In the genomic region with DNA sequence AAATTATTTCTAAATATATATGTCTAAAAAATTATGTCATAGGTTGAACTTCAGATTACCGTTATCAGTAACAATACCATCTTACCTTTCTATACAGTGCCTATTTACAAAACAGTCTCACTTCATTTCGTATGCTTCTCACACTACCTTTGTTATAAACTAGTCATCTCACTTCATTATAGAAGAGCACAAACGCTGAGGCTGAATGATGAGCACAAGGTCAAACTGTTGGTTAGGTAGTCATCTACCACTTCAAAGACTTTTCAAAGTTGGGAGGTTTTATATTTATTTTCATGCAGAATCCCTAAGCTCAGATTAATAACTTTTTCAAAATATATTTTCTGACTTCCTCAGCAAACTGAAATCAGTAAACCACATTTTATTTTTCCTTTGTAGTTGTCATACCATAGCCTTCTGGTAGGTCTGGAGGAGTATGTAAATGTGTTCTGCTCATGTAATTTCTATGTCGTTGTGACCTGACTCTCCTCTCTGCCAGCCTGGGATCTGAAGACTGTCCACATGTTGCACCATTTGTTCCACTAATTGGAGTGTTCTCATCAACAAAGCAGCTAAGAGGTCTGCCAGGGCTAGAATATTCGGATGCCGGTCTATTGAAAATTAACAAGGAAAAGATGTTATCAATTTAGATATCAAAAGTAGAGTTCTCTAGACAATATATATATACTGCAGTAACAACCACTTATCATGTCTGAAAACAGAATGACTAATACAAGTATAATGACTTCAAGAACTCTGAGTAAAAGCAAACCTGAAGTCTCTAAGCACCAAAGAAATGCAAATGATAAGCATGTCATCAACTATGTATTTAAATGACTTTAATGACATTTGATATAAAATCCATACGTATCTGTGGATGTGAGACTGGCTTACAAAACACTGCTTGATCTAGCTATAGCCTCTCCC, we compare ENCODE assay signal across 15 cellular contexts.
DNase-seq lines count a peak whose midpoint lies in the region; ATAC-seq and TF ChIP-seq lines count a peak whose summit lies in the region.
"Had no signal": no experiment of that assay in that cellular context is flagged by ENCODE, and none has a peak within 500 bp of the region (broad histone marks: within the 10 kb centered on the region; RNA-seq: fewer than 3 reads in every experiment).

No MANE protein-coding gene starts in this region.

- 0 out of 2 replicates have a peak overlapping the region, but pooled peaks have one; percentile 1 for H3K9ac ChIP-seq in GM23248

- peaks cover 50 to 73% of the 10 kb centered on the region in 2 donors for H3K36me3 Mint-ChIP-seq in CD14-positive monocyte
- peaks cover 27% of the 10 kb centered on the region for H3K36me3 Mint-ChIP-seq in activated CD4-positive, alpha-beta memory T cell treated with anti-CD3 and anti-CD28 coated beads, Interleukin-2, amount 10 ng/mL, durations not matched to agents 7 days and 5 days (ENCODE audit: low read depth)

- no peaks in the 10 kb centered on the region for H3K9me3 Mint-ChIP-seq in CD14-positive monocyte
- H3K9me3 Mint-ChIP-seq in activated CD4-positive, alpha-beta memory T cell treated with anti-CD3 and anti-CD28 coated beads, Interleukin-2, amount 10 ng/mL, durations not matched to agents 7 days and 5 days, result no peaks in the 10 kb centered on the region
- H3K9me3 Mint-ChIP-seq: IgD-negative memory B cell had no signal

- POLR2A ChIA-PET in activated CD4-positive, alpha-beta memory T cell treated with anti-CD3 and anti-CD28 coated beads, Interleukin-2, amount 10 ng/mL, durations not matched to agents 7 days and 5 days (lab: Charles Lee), result interaction anchor here (0.7 kb wide), 2 partner anchors 8 to 74 kb away, joined by 3 read pairs; a partner anchor contains a TSS

- TF ChIP-seq CTCF in CD14-positive monocyte (IDR thresholded peaks at IDR 0.05) (no peak), fibroblast of pulmonary artery (IDR thresholded peaks at IDR 0.05; ENCODE audit: low read length, missing control alignments) (no peak), dorsolateral prefrontal cortex (IDR thresholded peaks at IDR 0.05 in 54 of 56, conservative IDR thresholded peaks at IDR 0.05 in 2 of 56; ENCODE audit: low read depth in 1 of 56, partially characterized antibody in 56 of 56) (no peak)

- DNase-seq in CD14-positive monocyte (ENCODE audit: low spot score) (no peak), GM23248 (peak; percentile 31), fibroblast of pulmonary artery (ENCODE audit: low read depth) (peak; percentile 18), dorsolateral prefrontal cortex (no peak)
- DNase-seq in activated CD4-positive, alpha-beta memory T cell treated with anti-CD3 and anti-CD28 coated beads, Interleukin-2, amount 10 ng/mL, durations not matched to agents 7 days and 5 days, result no peak
- DNase-seq: Calu3, HCEC 1CT, NCI-H2081 treated with DMSO at 0.1 percent for 48 hours, retina had no signal

- H3K4me3 Mint-ChIP-seq in CD14-positive monocyte, result no peak overlapping the region
- no peak overlapping the region for H3K4me3 Mint-ChIP-seq in activated CD4-positive, alpha-beta memory T cell treated with anti-CD3 and anti-CD28 coated beads, Interleukin-2, amount 10 ng/mL, durations not matched to agents 7 days and 5 days
- H3K4me3 Mint-ChIP-seq: IgD-negative memory B cell had no signal

- no peaks in the 10 kb centered on the region for H3K9me2 ChIP-seq in GM23248 (ENCODE audit: insufficient read depth)

- peaks cover 1% of the 10 kb centered on the region for H3K4me1 Mint-ChIP-seq in CD14-positive monocyte
- peaks cover 12% of the 10 kb centered on the region for H3K4me1 Mint-ChIP-seq in activated CD4-positive, alpha-beta memory T cell treated with anti-CD3 and anti-CD28 coated beads, Interleukin-2, amount 10 ng/mL, durations not matched to agents 7 days and 5 days

- H3K9me3 ChIP-seq in GM23248 (ENCODE audit: low read depth), result no peaks in the 10 kb centered on the region
- H3K9me3 ChIP-seq: thoracic aorta had no signal

- H3K27ac Mint-ChIP-seq in CD14-positive monocyte, result peak overlapping the region in 4 of 7 donors; percentile 1 to 15 (median 13)
- H3K27ac Mint-ChIP-seq in activated CD4-positive, alpha-beta memory T cell treated with anti-CD3 and anti-CD28 coated beads, Interleukin-2, amount 10 ng/mL, durations not matched to agents 7 days and 5 days, result peak overlapping the region; percentile 36

- H3K79me2 ChIP-seq in GM23248 (ENCODE audit: insufficient read depth), result peaks cover 98% of the 10 kb centered on the region

- H3K27me3 Mint-ChIP-seq in CD14-positive monocyte (ENCODE audit: low read depth in 3 of 3), result no peaks in the 10 kb centered on the region
- no peaks in the 10 kb centered on the region for H3K27me3 Mint-ChIP-seq in activated CD4-positive, alpha-beta memory T cell treated with anti-CD3 and anti-CD28 coated beads, Interleukin-2, amount 10 ng/mL, durations not matched to agents 7 days and 5 days
- H3K27me3 Mint-ChIP-seq: IgD-negative memory B cell had no signal

- H2AFZ ChIP-seq in GM23248, result no peak overlapping the region

- CTCF ChIA-PET in activated CD4-positive, alpha-beta memory T cell treated with anti-CD3 and anti-CD28 coated beads, Interleukin-2, amount 10 ng/mL, durations not matched to agents 7 days and 5 days (lab: Charles Lee), result interaction anchor here (0.6 to 0.7 kb wide), 2 partner anchors 32 to 50 kb away, joined by 4 to 6 read pairs; no protein-coding TSS in a partner anchor

- intact Hi-C loops in CD14-positive monocyte (cut with micrococcal nuclease) (no loop called here), dorsolateral prefrontal cortex (cut with DNase I) (no loop called here)

- H3K27me3 ChIP-seq in GM23248 (replicated peaks; ENCODE audit: insufficient read depth) (no peaks in the 10 kb centered on the region), dorsolateral prefrontal cortex (no peaks in the 10 kb centered on the region)

- in situ Hi-C loops in GM23248 (cut with MboI), result no loop called here

- H3K4me1 ChIP-seq in GM23248 (ENCODE audit: insufficient read depth), result peaks cover 15% of the 10 kb centered on the region

- peaks cover 82% of the 10 kb centered on the region for H3F3A ChIP-seq in GM23248 (ENCODE audit: insufficient read depth)

- H3K4me2 ChIP-seq in GM23248 (ENCODE audit: unreplicated experiment), result no peak overlapping the region

- no peak overlapping the region for H3K4me3 ChIP-seq in GM23248
- H3K4me3 ChIP-seq in fibroblast of pulmonary artery (replicated peaks; ENCODE audit: low read depth, low read length), result no peak overlapping the region
- H3K4me3 ChIP-seq in dorsolateral prefrontal cortex, result no peak overlapping the region
- H3K4me3 ChIP-seq: thoracic aorta had no signal

- peaks cover 86% of the 10 kb centered on the region for H3K36me3 ChIP-seq in GM23248 (ENCODE audit: low read depth)

- no peaks in the 10 kb centered on the region for H4K20me1 ChIP-seq in GM23248 (ENCODE audit: insufficient read depth)

- peak overlapping the region; percentile 49 for H3K27ac ChIP-seq in GM23248
- no peak overlapping the region for H3K27ac ChIP-seq in dorsolateral prefrontal cortex
- H3K27ac ChIP-seq: epithelial cell of prostate, thoracic aorta had no signal

- WGBS in GM23248 (ENCODE audit: low coverage in 1 of 2, low lambda C conversion rate in 2 of 2, missing lambda C conversion rate in 2 of 2), 2 experiments, result 52 to 54% methylated on average over 7 of the region's 7 CpGs

- no peak for ATAC-seq in HG03280 (IDR thresholded peaks at IDR 0.05; ENCODE audit: unreplicated experiment)
- no peak for ATAC-seq in HG03175 (IDR thresholded peaks at IDR 0.05; ENCODE audit: unreplicated experiment)
- ATAC-seq in HG02571 (IDR thresholded peaks at IDR 0.05; ENCODE audit: unreplicated experiment), result no peak

Comparison
In these comparisons a context has a peak if more than half of its experiments do, and no peak if none do; other contexts are left out.
1. DNase-seq: peak in GM23248 (single experiment) and fibroblast of pulmonary artery (single experiment); none in CD14-positive monocyte (single experiment), activated CD4-positive, alpha-beta memory T cell treated with anti-CD3 and anti-CD28 coated beads, Interleukin-2, amount 10 ng/mL, durations not matched to agents 7 days and 5 days (single experiment) and dorsolateral prefrontal cortex (0 of 10).